28 cellular contexts compared by ENCODE assay signal in the genomic region with DNA sequence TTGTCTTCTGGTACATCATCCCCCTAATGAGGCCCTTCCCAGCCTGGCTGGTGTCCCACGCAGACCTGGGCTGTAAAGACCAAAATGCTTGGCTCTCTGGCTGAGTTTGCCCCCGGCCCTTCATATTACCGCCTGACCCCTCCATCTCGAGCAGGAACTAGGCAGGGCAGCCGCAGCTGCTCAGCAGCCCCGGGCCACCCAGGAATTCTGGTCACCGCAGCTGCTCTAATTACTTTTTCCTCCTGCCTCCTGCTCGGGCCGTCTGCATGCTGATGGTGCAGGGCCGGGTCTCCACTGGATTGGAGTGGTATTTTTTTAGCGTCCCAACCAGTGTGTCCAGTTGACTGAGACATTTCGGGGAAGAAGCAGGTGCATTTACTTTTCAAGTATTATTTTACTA.
"Had no signal": no experiment of that assay in that cellular context is flagged by ENCODE, and none has a peak within 500 bp of the region (broad histone marks: within the 10 kb centered on the region; RNA-seq: fewer than 3 reads in every experiment).

No MANE protein-coding gene starts in this region.

- H3K4me3 ChIP-seq: lower lobe of right lung, psoas muscle, right atrium auricular region, right lobe of liver, skin epidermis, stomach, testis, thyroid gland, transverse colon, upper lobe of left lung, vagina had no signal

- H3K4me1 Mint-ChIP-seq: natural killer cell; stimulated activated naive B cell treated with anti-CD40 and anti-IgM and Interleukin-4, amounts not matched to agents 10 μg/mL and 1 μg/mL and 100 μg/mL, for 72 hours had no signal

- H3K36me3 ChIP-seq: lower lobe of right lung, neutrophil, right atrium auricular region, right lobe of liver, stomach, thyroid gland, transverse colon, upper lobe of left lung, vagina had no signal

- H3K27ac Mint-ChIP-seq: natural killer cell; stimulated activated naive B cell treated with anti-CD40 and anti-IgM and Interleukin-4, amounts not matched to agents 10 μg/mL and 1 μg/mL and 100 μg/mL, for 72 hours had no signal

- ATAC-seq: left lobe of liver; left ventricle myocardium superior; lower lobe of right lung; natural killer cell; psoas muscle; right lobe of liver; stimulated activated naive B cell treated with anti-CD40 and anti-IgM and Interleukin-4, amounts not matched to agents 10 μg/mL and 1 μg/mL and 100 μg/mL, for 72 hours; stimulated activated naive CD8-positive, alpha-beta T cell treated with anti-CD3 and anti-CD28 coated beads, Interleukin-15, Interleukin-2, amounts not matched to agents 100 U/mL and 50 U/mL, for 24 hours had no signal

- H2AFZ ChIP-seq: parathyroid adenoma had no signal

- DNase-seq: islet precursor cell; left ventricle myocardium superior; lower lobe of right lung; mammary epithelial cell; mesenchymal stem cell; naive B cell; natural killer cell; occipital lobe; psoas muscle; right lobe of liver; stimulated activated CD4-positive, alpha-beta T cell treated with anti-CD3 and anti-CD28 coated beads, Interleukin-12 subunit alpha, Interleukin-12 subunit beta, amount 100 ng/mL, for 4 hours; stimulated activated CD4-positive, alpha-beta T cell treated with anti-CD3 and anti-CD28 coated beads, Interleukin-15, amount 100 ng/mL, for 24 hours; stimulated activated CD4-positive, alpha-beta T cell treated with anti-CD3 and anti-CD28 coated beads, Interleukin-2, amount 100 ng/mL, for 24 hours; stimulated activated CD4-positive, alpha-beta T cell treated with anti-CD3 and anti-CD28 coated beads, Interleukin-4, amount 100 ng/mL, for 1 hour; stimulated activated naive B cell treated with anti-CD40 and anti-IgM and Interleukin-4, amounts not matched to agents 10 μg/mL and 1 μg/mL and 100 μg/mL, for 72 hours; stimulated activated naive CD8-positive, alpha-beta T cell treated with anti-CD3 and anti-CD28 coated beads, Interleukin-15, Interleukin-2, amounts not matched to agents 100 U/mL and 50 U/mL, for 24 hours; stomach; testis; thyroid gland; transverse colon had no signal

- H3K27me3 ChIP-seq: right atrium auricular region, right lobe of liver, testis, thyroid gland, transverse colon, upper lobe of left lung, vagina had no signal

- H3K4me1 ChIP-seq: lower lobe of right lung, psoas muscle, right atrium auricular region, right lobe of liver, stomach, testis, thyroid gland, transverse colon, upper lobe of left lung, vagina had no signal

- H3K79me2 ChIP-seq: parathyroid adenoma had no signal

- H3K9ac ChIP-seq: parathyroid adenoma had no signal

- H3K4me3 Mint-ChIP-seq: natural killer cell; neural crest cell; stimulated activated naive B cell treated with anti-CD40 and anti-IgM and Interleukin-4, amounts not matched to agents 10 μg/mL and 1 μg/mL and 100 μg/mL, for 72 hours had no signal

- H3K9me3 Mint-ChIP-seq: natural killer cell had no signal

- H3K27ac ChIP-seq: lower lobe of right lung, neutrophil, parathyroid adenoma, psoas muscle, right atrium auricular region, right lobe of liver, skin epidermis, stomach, testis, thyroid gland, transverse colon, upper lobe of left lung, vagina had no signal

- H3K9me3 ChIP-seq: lower lobe of right lung, neutrophil, psoas muscle, right atrium auricular region, right lobe of liver, stomach, testis, thyroid gland, transverse colon, upper lobe of left lung, vagina had no signal

- H3K36me3 Mint-ChIP-seq: naive B cell; natural killer cell; stimulated activated naive B cell treated with anti-CD40 and anti-IgM and Interleukin-4, amounts not matched to agents 10 μg/mL and 1 μg/mL and 100 μg/mL, for 72 hours had no signal
